7 cellular contexts compared by ENCODE assay signal in the genomic region with DNA sequence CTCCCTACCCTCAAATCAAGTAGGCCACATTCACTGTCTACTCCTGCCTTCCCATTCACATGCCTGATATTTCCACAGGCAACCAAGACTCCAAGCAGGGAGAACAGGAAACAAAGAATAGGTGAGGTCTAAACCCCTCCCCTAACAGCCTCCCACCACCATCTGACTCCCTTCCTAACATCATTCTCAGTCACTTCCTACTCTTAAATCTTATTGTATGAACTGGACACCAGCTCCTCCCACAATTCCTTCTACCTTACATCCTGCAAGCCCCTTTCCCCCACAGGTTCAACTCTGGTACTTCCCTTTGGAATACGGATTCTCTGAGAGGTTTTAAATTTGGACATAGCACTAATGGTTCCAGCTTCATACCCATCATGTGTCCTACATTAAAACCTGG. TPM values are rescaled to one million over a fixed set of nuclear protein-coding genes. Genes with fewer than 3 reads are reported as not detected.
DNase-seq lines count a peak whose midpoint lies in the region; ATAC-seq, FAIRE-seq and TF ChIP-seq lines count a peak whose summit lies in the region.
"Had no signal": no experiment of that assay in that cellular context is flagged by ENCODE, and none has a peak within 500 bp of the region (broad histone marks: within the 10 kb centered on the region; RNA-seq: fewer than 3 reads in every experiment).

No MANE protein-coding gene starts in this region.

- no peak for TF ChIP-seq CTCF in nephron progenitor cell (IDR thresholded peaks at IDR 0.05)

- peaks cover 49% of the 10 kb centered on the region for H3K36me3 Mint-ChIP-seq in activated T-helper 17 cell treated with anti-CD3 and anti-CD28 coated beads, Interleukin-2, amount 50 U/mL, for 72 hours (ENCODE audit: low read depth)
- H3K36me3 Mint-ChIP-seq in nephron progenitor cell (ENCODE audit: low read depth), result peaks cover 44% of the 10 kb centered on the region

- no peaks in the 10 kb centered on the region for H3K27me3 Mint-ChIP-seq in activated T-helper 17 cell treated with anti-CD3 and anti-CD28 coated beads, Interleukin-2, amount 50 U/mL, for 72 hours
- no peaks in the 10 kb centered on the region for H3K27me3 Mint-ChIP-seq in nephron progenitor cell (ENCODE audit: low read depth, poor library complexity)

- no peak for FAIRE-seq in urothelium cell line (lab: Jason Lieb, UNC)

- peak overlapping the region; percentile 85 for H3K27ac Mint-ChIP-seq in activated T-helper 17 cell treated with anti-CD3 and anti-CD28 coated beads, Interleukin-2, amount 50 U/mL, for 72 hours
- peak overlapping the region; percentile 88 for H3K27ac Mint-ChIP-seq in nephron progenitor cell

- H3K4me1 Mint-ChIP-seq in activated T-helper 17 cell treated with anti-CD3 and anti-CD28 coated beads, Interleukin-2, amount 50 U/mL, for 72 hours, result peaks cover 12% of the 10 kb centered on the region
- H3K4me1 Mint-ChIP-seq in nephron progenitor cell, result peaks cover 28% of the 10 kb centered on the region

- ATAC-seq in activated T-helper 17 cell treated with anti-CD3 and anti-CD28 coated beads, Interleukin-2, amount 50 U/mL, for 72 hours (replicated peaks), result no peak

- peak overlapping the region; percentile 83 for H3K4me3 Mint-ChIP-seq in activated T-helper 17 cell treated with anti-CD3 and anti-CD28 coated beads, Interleukin-2, amount 50 U/mL, for 72 hours
- H3K4me3 Mint-ChIP-seq in nephron progenitor cell, result peak overlapping the region; percentile 89

- H3K9me3 Mint-ChIP-seq in activated T-helper 17 cell treated with anti-CD3 and anti-CD28 coated beads, Interleukin-2, amount 50 U/mL, for 72 hours, result no peaks in the 10 kb centered on the region
- no peaks in the 10 kb centered on the region for H3K9me3 Mint-ChIP-seq in nephron progenitor cell

- DNase-seq in DMS53 (lab: John Stamatoyannopoulos, UW) (peak; percentile 35), DMS53 treated with DMSO at 0.1 percent for 48 hours (lab: John Stamatoyannopoulos, UW; ENCODE audit: unreplicated experiment) (no peak), nephron progenitor cell (no peak), urothelium cell line (ENCODE audit: low spot score) (no peak)
- no peak for DNase-seq in activated CD8-positive, alpha-beta memory T cell treated with anti-CD3 and anti-CD28 coated beads, Interleukin-2, amount 50 U/mL, for 4 hours
- DNase-seq: 8988T had no signal

RNA-seq across cellular contexts. Expression of gene C6orf136, which starts 0.9 kb away (rescaled TPM):
- total RNA-seq in activated T-helper 17 cell treated with anti-CD3 and anti-CD28 coated beads, Interleukin-2, amount 50 U/mL, for 72 hours, result 10 to 100 TPM; 24.8 to 36.7 TPM

RNA-seq across cellular contexts. Expression of gene ATAT1, which starts 19.3 kb away (rescaled TPM):
- total RNA-seq in activated T-helper 17 cell treated with anti-CD3 and anti-CD28 coated beads, Interleukin-2, amount 50 U/mL, for 72 hours, result 10 to 100 TPM; 12.3 to 20.9 TPM

RNA-seq across cellular contexts. Expression of gene DHX16, which starts 26.8 kb away (rescaled TPM):
- total RNA-seq in activated T-helper 17 cell treated with anti-CD3 and anti-CD28 coated beads, Interleukin-2, amount 50 U/mL, for 72 hours, result 10 to 100 TPM; 27.4 to 40.0 TPM

RNA-seq across cellular contexts. Expression of gene MRPS18B, which starts 28.3 kb away (rescaled TPM):
- total RNA-seq in activated T-helper 17 cell treated with anti-CD3 and anti-CD28 coated beads, Interleukin-2, amount 50 U/mL, for 72 hours, result 10 to 100 TPM; 64.6 to 78.5 TPM

RNA-seq across cellular contexts. Expression of gene PPP1R10, which starts 28.9 kb away (rescaled TPM):
- total RNA-seq in activated T-helper 17 cell treated with anti-CD3 and anti-CD28 coated beads, Interleukin-2, amount 50 U/mL, for 72 hours, result 100 to 1,000 TPM in 1 of 2 donors, 10 to 100 TPM in 1; 85.9 to 101 TPM
